In the genomic region with DNA sequence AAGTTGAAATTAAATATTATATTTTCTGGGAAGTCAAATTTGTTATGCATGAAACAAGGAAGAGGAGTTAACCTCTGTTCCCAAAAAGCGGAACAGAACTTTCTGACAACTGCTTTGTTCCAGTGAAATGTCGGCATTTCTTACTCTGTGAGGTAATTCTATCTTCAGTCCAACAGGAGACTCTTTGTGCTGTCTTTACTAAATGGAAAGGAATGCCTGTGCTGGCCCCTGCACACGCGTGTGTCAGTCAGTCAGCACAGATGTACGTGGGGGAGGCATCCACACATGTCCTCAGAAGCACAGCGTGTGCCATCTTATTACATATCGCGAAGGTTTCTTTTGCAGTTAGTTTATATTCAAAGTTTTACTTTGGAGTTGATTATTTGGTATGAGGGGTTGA, we compare ENCODE assay signal across 9 cellular contexts. TPM values are rescaled to one million over a fixed set of nuclear protein-coding genes. Genes with fewer than 3 reads are reported as not detected.
DNase-seq lines count a peak whose midpoint lies in the region; ATAC-seq, FAIRE-seq and TF ChIP-seq lines count a peak whose summit lies in the region.
"Had no signal": no experiment of that assay in that cellular context is flagged by ENCODE, and none has a peak within 500 bp of the region (broad histone marks: within the 10 kb centered on the region; RNA-seq: fewer than 3 reads in every experiment).

No MANE protein-coding gene starts in this region.

- intact Hi-C loops in colonic mucosa (cut with DNase I) (loop anchor here (5.0 kb wide), 1 partner anchor 97 kb away; no protein-coding TSS in a partner anchor), HepG2 (cut with micrococcal nuclease; ENCODE audit: unreplicated experiment) (loop anchor here (10.0 kb wide), 1 partner anchor 65 kb away; no protein-coding TSS in a partner anchor)

- TF ChIP-seq EP300 in HepG2 (IDR thresholded peaks at IDR 0.05; ENCODE audit: low read depth in 2 of 2, low read length in 2 of 2) (no peak), HepG2 (CRISPR knock-in tag; IDR thresholded peaks at IDR 0.05; ENCODE audit: borderline replicate concordance) (no peak; the same call in 1 of the 2 replicates), suprapubic skin (IDR thresholded peaks at IDR 0.05) (peak; percentile 38)

- POLR2A ChIA-PET in HepG2 (lab: Yijun Ruan, JAX) = no interaction called here

- no peak for TF ChIP-seq POLR2A in HepG2 (IDR thresholded peaks at IDR 0.05; ENCODE audit: insufficient read depth in 1 of 2, low read depth in 2 of 2, low read length in 2 of 2)
- TF ChIP-seq POLR2A in suprapubic skin (IDR thresholded peaks at IDR 0.05) = no peak

- peaks cover 3% of the 10 kb centered on the region for H3K4me1 ChIP-seq in colonic mucosa
- H3K4me1 ChIP-seq in HepG2 (ENCODE audit: insufficient read depth, low read length) = peaks cover 18% of the 10 kb centered on the region
- H3K4me1 ChIP-seq in suprapubic skin = peaks cover 39% of the 10 kb centered on the region

- no TSS peak for BruUV-seq in HepG2 (replicated peaks; lab: Mats Ljungman, UMichigan)

- TF ChIP-seq CTCF in colonic mucosa (IDR thresholded peaks at IDR 0.05) (no peak), HepG2 (CRISPR knock-in tag; IDR thresholded peaks at IDR 0.05) (peak; percentile 24; the same call in 1 of the 2 replicates), suprapubic skin (IDR thresholded peaks at IDR 0.05) (peak; percentile 18 to 25)

- peak overlapping the region; percentile 40 for H3K4me3 ChIP-seq in colonic mucosa
- peak overlapping the region; percentile 74 to 96 (median 77) for H3K4me3 ChIP-seq in HepG2 (replicated peaks in 1 of 3; ENCODE audit: insufficient read depth in 1 of 3, low read depth in 2 of 3, low read length in 3 of 3)
- peak overlapping the region; percentile 56 for H3K4me3 ChIP-seq in suprapubic skin

- H3K79me2 ChIP-seq in HepG2 (ENCODE audit: insufficient read depth, low read length) = peaks cover 56% of the 10 kb centered on the region

- H3K9me3 ChIP-seq in colonic mucosa (no peaks in the 10 kb centered on the region), HepG2 (ENCODE audit: low read length) (no peaks in the 10 kb centered on the region), suprapubic skin (no peaks in the 10 kb centered on the region)

- H3K27me3 ChIP-seq in colonic mucosa = no peaks in the 10 kb centered on the region
- H3K27me3 ChIP-seq in HepG2 (ENCODE audit: control insufficient read depth in 1 of 2, insufficient read depth in 2 of 2, low read length in 2 of 2) = no peaks in the 10 kb centered on the region; a peak in 1 of 5 replicates
- H3K27me3 ChIP-seq in suprapubic skin = no peaks in the 10 kb centered on the region

- DNase-seq in KBM-7 = peak; percentile 87
- no peak for DNase-seq in colonic mucosa
- peak; percentile 68 for DNase-seq in HepG2 (ENCODE audit: low spot score)
- no peak for DNase-seq in suprapubic skin (ENCODE audit: low spot score in 2 of 2)
- DNase-seq in LoVo (ENCODE audit: low spot score) = no peak
- no peak for DNase-seq in germinal center (ENCODE audit: low spot score)
- DNase-seq: NCI-H1930 had no signal

- H2AFZ ChIP-seq in HepG2 (ENCODE audit: low read length) = no peak overlapping the region

- ATAC-seq in HepG2 (peak; percentile 53), GM21423 (IDR thresholded peaks at IDR 0.05; ENCODE audit: unreplicated experiment) (no peak), GM21381 (IDR thresholded peaks at IDR 0.05; ENCODE audit: unreplicated experiment) (no peak)

- 49% methylated on average over 8 of the region's 8 CpGs for WGBS in HepG2 (ENCODE audit: low lambda C conversion rate)
- WGBS in suprapubic skin = 31% methylated on average over 8 of the region's 8 CpGs

- in situ Hi-C loops in KBM-7 (cut with MboI; ENCODE audit: low pct_unique_long_range_greater_than_20kb, low sequenced_read_pairs) (no loop called here), HepG2 (cut with HindIII; ENCODE audit: extremely low pct_ligation_motif_present, low pct_unique_long_range_greater_than_20kb) (no loop called here)

- H4K20me1 ChIP-seq in HepG2 (ENCODE audit: insufficient read depth, low read length) = peaks cover 11% of the 10 kb centered on the region

- H3K27ac ChIP-seq in colonic mucosa (peak overlapping the region; percentile 79), HepG2 (ENCODE audit: extremely low read length, insufficient read depth, low read length) (peak overlapping the region; percentile 71), suprapubic skin (peak overlapping the region; percentile 86)

- TF ChIP-seq RAD21 in HepG2 (CRISPR knock-in tag; IDR thresholded peaks at IDR 0.05) = no peak

- peak overlapping the region; percentile 90 for H3K4me2 ChIP-seq in HepG2 (ENCODE audit: low read depth, low read length)

- peaks cover 22% of the 10 kb centered on the region for H3K36me3 ChIP-seq in colonic mucosa
- peaks cover 13 to 28% of the 10 kb centered on the region in 2 experiments for H3K36me3 ChIP-seq in HepG2 (replicated peaks in 1 of 2; ENCODE audit: control insufficient read depth in 1 of 2, insufficient read depth in 2 of 2, low read length in 2 of 2)
- peaks cover 33% of the 10 kb centered on the region for H3K36me3 ChIP-seq in suprapubic skin

- CTCF ChIA-PET in HepG2 (lab: Yijun Ruan, JAX; ENCODE audit: low intra/inter-chr PET ratio, low total read pairs) = no interaction called here

- peak; percentile 50 for FAIRE-seq in HepG2 (lab: Jason Lieb, UNC)

- peak overlapping the region in 1 of 2 donors; percentile 75 for H3K9ac ChIP-seq in colonic mucosa (ENCODE audit: low read depth in 2 of 2, low read length in 2 of 2)
- peak overlapping the region; percentile 25; the same call in 1 of the 2 replicates for H3K9ac ChIP-seq in HepG2 (ENCODE audit: insufficient read depth, low read depth, low read length)

RNA-seq across cellular contexts. Expression of a gene that starts 37.5 kb away (rescaled TPM):
- total RNA-seq in colonic mucosa (100 to 1,000 TPM; 174 to 455 TPM), HepG2 (2016; rRNA removed; fragmentation: Illumina TruSeq; extraction: Trizol) (65.8 and 115 TPM in 2 replicates), suprapubic skin (10 to 100 TPM; 69.9 to 92.8 (median 76.2) TPM)
- 13.3 and 15.2 TPM in 2 replicates for total RNA-seq in HepG2 (2016; cell fraction: cytosol; rRNA removed; fragmentation: Illumina TruSeq; extraction: Trizol; ENCODE audit: low read depth)
- total RNA-seq in HepG2 (2016; cell fraction: insoluble cytoplasmic fraction; rRNA removed; fragmentation: Illumina TruSeq; extraction: Trizol) = 67.1 and 111 TPM in 2 replicates
- 50.6 and 52.2 TPM in 2 replicates for total RNA-seq in HepG2 (2016; cell fraction: membrane; rRNA removed; fragmentation: Illumina TruSeq; extraction: Trizol)
- total RNA-seq in HepG2 (2016; cell fraction: nucleus; rRNA removed; fragmentation: Illumina TruSeq; extraction: Trizol) = 56.7 and 60.2 TPM in 2 replicates
- 37.8 and 48.1 TPM in 2 replicates for polyA plus RNA-seq in HepG2 (2011; rRNA removed)
- 26.5 and 28.7 TPM in 2 replicates for polyA plus RNA-seq in HepG2 (2011; cell fraction: cytosol; rRNA removed)
- polyA plus RNA-seq in HepG2 (2011; cell fraction: nucleus; rRNA removed) = 19.8 and 22.7 TPM in 2 replicates
- polyA plus RNA-seq in HepG2 (2012) = 43.1 and 50.0 TPM in 2 replicates
- 5.0 and 5.8 TPM in 2 replicates for polyA plus RNA-seq in HepG2 (2016; cell fraction: cytosol; fragmentation: Illumina TruSeq; extraction: Trizol; ENCODE audit: low read depth)
- 98.1 and 103 TPM in 2 replicates for polyA plus RNA-seq in HepG2 (2016; cell fraction: insoluble cytoplasmic fraction; fragmentation: Illumina TruSeq; extraction: Trizol; ENCODE audit: low read depth)
- 21.4 and 21.5 TPM in 2 replicates for polyA plus RNA-seq in HepG2 (2016; cell fraction: membrane; fragmentation: Illumina TruSeq; extraction: Trizol; ENCODE audit: low read depth)
- 56.7 and 57.9 TPM in 2 replicates for polyA plus RNA-seq in HepG2 (2016; cell fraction: nucleus; fragmentation: Illumina TruSeq; extraction: Trizol; ENCODE audit: insufficient read depth, low read depth)
- polyA minus RNA-seq in HepG2 (2011; rRNA and poly(A)+ RNA removed; ENCODE audit: low replicate concordance) = 47.1 and 69.7 TPM in 2 replicates
- 79.5 and 93.0 TPM in 2 replicates for polyA minus RNA-seq in HepG2 (2011; cell fraction: cytosol; rRNA and poly(A)+ RNA removed)
- polyA minus RNA-seq in HepG2 (2011; cell fraction: nucleus; rRNA and poly(A)+ RNA removed) = 103 and 134 TPM in 2 replicates

RNA-seq across cellular contexts. Expression of a gene that starts 45.2 kb away (rescaled TPM):
- total RNA-seq in colonic mucosa = 10 to 100 TPM; 12.8 to 39.6 TPM
- 0.07 TPM in 1 of 2 replicates, not detected in the other for total RNA-seq in HepG2 (2016; rRNA removed; fragmentation: Illumina TruSeq; extraction: Trizol)
- total RNA-seq in HepG2 (2016; cell fraction: cytosol; rRNA removed; fragmentation: Illumina TruSeq; extraction: Trizol; ENCODE audit: low read depth) = not detected in 2 replicates
- total RNA-seq in HepG2 (2016; cell fraction: insoluble cytoplasmic fraction; rRNA removed; fragmentation: Illumina TruSeq; extraction: Trizol) = 0.06 TPM in 1 of 2 replicates, not detected in the other
- not detected in 2 replicates for total RNA-seq in HepG2 (2016; cell fraction: membrane; rRNA removed; fragmentation: Illumina TruSeq; extraction: Trizol)
- total RNA-seq in HepG2 (2016; cell fraction: nucleus; rRNA removed; fragmentation: Illumina TruSeq; extraction: Trizol) = not detected in 2 replicates
- 0.26 and 0.48 TPM in 2 replicates for polyA plus RNA-seq in HepG2 (2011; rRNA removed)
- 0.28 and 0.37 TPM in 2 replicates for polyA plus RNA-seq in HepG2 (2011; cell fraction: cytosol; rRNA removed)
- 0.24 and 0.26 TPM in 2 replicates for polyA plus RNA-seq in HepG2 (2011; cell fraction: nucleus; rRNA removed)
- polyA plus RNA-seq in HepG2 (2012) = 0.19 and 0.34 TPM in 2 replicates
- polyA plus RNA-seq in HepG2 (2016; cell fraction: cytosol; fragmentation: Illumina TruSeq; extraction: Trizol; ENCODE audit: low read depth) = not detected in 2 replicates
- not detected in 2 replicates for polyA plus RNA-seq in HepG2 (2016; cell fraction: insoluble cytoplasmic fraction; fragmentation: Illumina TruSeq; extraction: Trizol; ENCODE audit: low read depth)
- polyA plus RNA-seq in HepG2 (2016; cell fraction: membrane; fragmentation: Illumina TruSeq; extraction: Trizol; ENCODE audit: low read depth) = not detected in 2 replicates
- not detected in 2 replicates for polyA plus RNA-seq in HepG2 (2016; cell fraction: nucleus; fragmentation: Illumina TruSeq; extraction: Trizol; ENCODE audit: insufficient read depth, low read depth)
- 0.32 and 0.77 TPM in 2 replicates for polyA minus RNA-seq in HepG2 (2011; rRNA and poly(A)+ RNA removed; ENCODE audit: low replicate concordance)
- polyA minus RNA-seq in HepG2 (2011; cell fraction: cytosol; rRNA and poly(A)+ RNA removed) = not detected in 2 replicates
- polyA minus RNA-seq in HepG2 (2011; cell fraction: nucleus; rRNA and poly(A)+ RNA removed) = 0.37 TPM in 1 of 2 replicates, not detected in the other
- total RNA-seq in suprapubic skin = 1 to 10 TPM in 1 of 4 donors, under 1 TPM in 1, not detected in 2; 0.36 to 1.7 TPM

RNA-seq across cellular contexts. Expression of a gene that starts 49.5 kb away (rescaled TPM):
- total RNA-seq in colonic mucosa (not detected), HepG2 (2016; rRNA removed; fragmentation: Illumina TruSeq; extraction: Trizol) (not detected in 2 replicates), suprapubic skin (1,000 to 10,000 TPM in 3 of 4 donors, 100 to 1,000 TPM in 1; 429 to 3,135 (median 2,230) TPM)
- total RNA-seq in HepG2 (2016; cell fraction: cytosol; rRNA removed; fragmentation: Illumina TruSeq; extraction: Trizol; ENCODE audit: low read depth) = not detected in 2 replicates
- not detected in 2 replicates for total RNA-seq in HepG2 (2016; cell fraction: insoluble cytoplasmic fraction; rRNA removed; fragmentation: Illumina TruSeq; extraction: Trizol)
- total RNA-seq in HepG2 (2016; cell fraction: membrane; rRNA removed; fragmentation: Illumina TruSeq; extraction: Trizol) = not detected in 2 replicates
- not detected in 2 replicates for total RNA-seq in HepG2 (2016; cell fraction: nucleus; rRNA removed; fragmentation: Illumina TruSeq; extraction: Trizol)
- polyA plus RNA-seq in HepG2 (2011; rRNA removed) = not detected in 2 replicates
- not detected in 2 replicates for polyA plus RNA-seq in HepG2 (2011; cell fraction: cytosol; rRNA removed)
- polyA plus RNA-seq in HepG2 (2011; cell fraction: nucleus; rRNA removed) = not detected in 2 replicates
- not detected in 2 replicates for polyA plus RNA-seq in HepG2 (2012)
- not detected in 2 replicates for polyA plus RNA-seq in HepG2 (2016; cell fraction: cytosol; fragmentation: Illumina TruSeq; extraction: Trizol; ENCODE audit: low read depth)
- not detected in 2 replicates for polyA plus RNA-seq in HepG2 (2016; cell fraction: insoluble cytoplasmic fraction; fragmentation: Illumina TruSeq; extraction: Trizol; ENCODE audit: low read depth)
- polyA plus RNA-seq in HepG2 (2016; cell fraction: membrane; fragmentation: Illumina TruSeq; extraction: Trizol; ENCODE audit: low read depth) = not detected in 2 replicates
- polyA plus RNA-seq in HepG2 (2016; cell fraction: nucleus; fragmentation: Illumina TruSeq; extraction: Trizol; ENCODE audit: insufficient read depth, low read depth) = not detected in 2 replicates
- not detected in 2 replicates for polyA minus RNA-seq in HepG2 (2011; rRNA and poly(A)+ RNA removed; ENCODE audit: low replicate concordance)
- not detected in 2 replicates for polyA minus RNA-seq in HepG2 (2011; cell fraction: cytosol; rRNA and poly(A)+ RNA removed)
- polyA minus RNA-seq in HepG2 (2011; cell fraction: nucleus; rRNA and poly(A)+ RNA removed) = not detected in 2 replicates

Comparison
In these comparisons a context has a peak if more than half of its experiments do, and no peak if none do; other contexts are left out.
1. DNase-seq: peak in KBM-7 (single experiment) and HepG2 (single experiment); none in colonic mucosa (single experiment), suprapubic skin (0 of 2), LoVo (single experiment) and germinal center (single experiment).
2. RNA of a gene that starts 45.2 kb away (total RNA-seq): 12.8 to 39.6 TPM in colonic mucosa; 0.36 to 1.7 TPM in suprapubic skin and 0.06 to 0.07 TPM in HepG2; every median in the first group is over 4 times any median in the second.
3. RNA of a gene that starts 49.5 kb away (total RNA-seq): 429 to 3,135 TPM in suprapubic skin; not detected in colonic mucosa and not detected in HepG2; every median in the first group is over 100 times any median in the second.
4. Peak in every context shown above with its lines, with median percentiles within 50 percentile points of each other: H3K27ac ChIP-seq and H3K4me3 ChIP-seq.